Comparison of ENCODE assay signal across 2 cellular contexts in genomic region chr5:132469380-132470372, GRCh38.
TF ChIP-seq lines count a peak whose summit lies in the region.

No MANE protein-coding gene starts in this region.

TF ChIP-seq in K562, 482 proteins besides CTCF, POLR2A, EP300 and RAD21:
- TF ChIP-seq TFAP4 (CRISPR knock-in tag; IDR thresholded peaks at IDR 0.05; ENCODE audit: borderline replicate concordance): peak; percentile 14; the same call in 1 of the 2 replicates
- TF ChIP-seq YBX1 (IDR thresholded peaks at IDR 0.05): no peak
- TF ChIP-seq SMC3 (conservative IDR thresholded peaks at IDR 0.05; ENCODE audit: insufficient read depth, low read depth, low read length): 0 out of 2 replicates have a peak, but pooled peaks have one; percentile 16
- no peak for TF ChIP-seq ZNF217 (CRISPR knock-in tag; IDR thresholded peaks at IDR 0.05)
TF ChIP-seq in K562: peak in this region for 2.

TF ChIP-seq in SK-N-SH, 30 proteins besides CTCF, POLR2A, EP300 and RAD21 (continued from another document):
- TF ChIP-seq USF1 (IDR thresholded peaks at IDR 0.05; ENCODE audit: borderline replicate concordance, low read depth): no peak
- TF ChIP-seq GABPA (IDR thresholded peaks at IDR 0.05; ENCODE audit: low read depth): no peak
- no peak for TF ChIP-seq SMC3 (IDR thresholded peaks at IDR 0.05; ENCODE audit: low read depth, low read length)
- no peak for TF ChIP-seq REST (IDR thresholded peaks at IDR 0.05; ENCODE audit: low read depth, low read length)
- no peak for TF ChIP-seq SIN3A (IDR thresholded peaks at IDR 0.05; ENCODE audit: borderline replicate concordance, low read depth, low read length)
- no peak for TF ChIP-seq TAF1 (IDR thresholded peaks at IDR 0.05; ENCODE audit: borderline replicate concordance, low read depth, low read length)
- no peak for TF ChIP-seq GATA2 (CRISPR knock-in tag; IDR thresholded peaks at IDR 0.05)
- no peak for TF ChIP-seq RXRA (IDR thresholded peaks at IDR 0.05; ENCODE audit: borderline replicate concordance, low read depth)
- no peak for TF ChIP-seq RCOR1 (IDR thresholded peaks at IDR 0.05; ENCODE audit: low read length)
- no peak for TF ChIP-seq MAX (IDR thresholded peaks at IDR 0.05; ENCODE audit: low read depth)
